In the genomic region with DNA sequence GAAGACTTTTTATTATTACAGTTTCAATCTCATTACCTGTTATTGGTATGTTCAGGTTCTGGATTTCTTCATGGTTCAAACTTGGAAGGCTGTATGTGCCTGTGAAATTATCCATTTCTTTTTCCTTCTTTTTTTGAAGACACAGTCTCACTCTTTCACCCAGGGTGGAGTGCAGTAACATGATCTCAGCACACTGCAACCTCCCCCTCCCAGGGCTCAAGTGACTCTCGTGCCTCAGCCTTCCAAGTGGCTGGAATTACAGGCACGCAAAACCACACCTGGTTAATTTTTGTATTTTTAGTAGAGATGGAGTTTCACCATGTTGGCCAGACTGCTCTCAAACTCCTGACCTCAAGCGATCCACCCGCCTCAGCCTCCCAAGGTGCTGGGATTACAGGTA, we compare ENCODE assay signal across 4 cellular contexts. TPM values are rescaled to one million over a fixed set of nuclear protein-coding genes. Genes with fewer than 3 reads are reported as not detected.
"Had no signal": no experiment of that assay in that cellular context is flagged by ENCODE, and none has a peak within 500 bp of the region (broad histone marks: within the 10 kb centered on the region; RNA-seq: fewer than 3 reads in every experiment).

No MANE protein-coding gene starts in this region.

RNA-seq across cellular contexts. Expression of a gene that starts 52.3 kb away (rescaled TPM):
- total RNA-seq: LHCN-M2, M059J, MCF 10A, NCI-H460 had no signal
